Comparison of ENCODE assay signal across 18 cellular contexts in genomic region chr4:40466789-40467188, GRCh38.
"Had no signal": no experiment of that assay in that cellular context is flagged by ENCODE, and none has a peak within 500 bp of the region (broad histone marks: within the 10 kb centered on the region; RNA-seq: fewer than 3 reads in every experiment).

No MANE protein-coding gene starts in this region.

- H3K4me1 ChIP-seq: foreskin keratinocyte, uterus had no signal

- H3K27ac Mint-ChIP-seq: activated naive CD4-positive, alpha-beta T cell treated with anti-CD3 and anti-CD28 coated beads, Interleukin-2, amount 50 U/mL, for 24 hours; mesothelial cell of epicardium; natural killer cell had no signal

- H3K27me3 Mint-ChIP-seq: activated naive CD4-positive, alpha-beta T cell treated with anti-CD3 and anti-CD28 coated beads, Interleukin-2, amount 50 U/mL, for 24 hours had no signal

- H3K9me3 Mint-ChIP-seq: activated naive CD4-positive, alpha-beta T cell treated with anti-CD3 and anti-CD28 coated beads, Interleukin-2, amount 50 U/mL, for 24 hours; mesothelial cell of epicardium; natural killer cell had no signal

- H3K27me3 ChIP-seq: foreskin keratinocyte, left lung, spleen, stomach, uterus had no signal

- H3K9me3 ChIP-seq: left lung, spleen, stomach, uterus had no signal

- H3K27ac ChIP-seq: foreskin keratinocyte, left lung, spleen, stomach, uterus had no signal

- DNase-seq: activated CD4-positive, alpha-beta T cell treated with anti-CD3 and anti-CD28 coated beads for 48 hours; activated CD4-positive, CD25-positive, alpha-beta regulatory T cell; activated effector memory CD4-positive, alpha-beta T cell treated with anti-CD3 and anti-CD28 coated beads, Interleukin-2, amount 50 U/mL, for 16 hours; central memory CD4-positive, alpha-beta T cell; dermis blood vessel endothelial cell; effector memory CD4-positive, alpha-beta T cell; foreskin keratinocyte; left lung; natural killer cell; spleen; stimulated activated CD4-positive, alpha-beta T cell treated with anti-CD3 and anti-CD28 coated beads, Interleukin-4, amount 100 ng/mL, for 24 hours; stomach; trophoblast cell; uterus had no signal

- H3K4me1 Mint-ChIP-seq: mesothelial cell of epicardium, natural killer cell had no signal

- H3K4me3 Mint-ChIP-seq: activated naive CD4-positive, alpha-beta T cell treated with anti-CD3 and anti-CD28 coated beads, Interleukin-2, amount 50 U/mL, for 24 hours; mesothelial cell of epicardium; natural killer cell had no signal

- ATAC-seq: foreskin keratinocyte, left lung, natural killer cell had no signal

- H3K36me3 ChIP-seq: uterus had no signal

- H3K36me3 Mint-ChIP-seq: activated naive CD4-positive, alpha-beta T cell treated with anti-CD3 and anti-CD28 coated beads, Interleukin-2, amount 50 U/mL, for 24 hours; natural killer cell had no signal

- FAIRE-seq: astrocyte had no signal

- H3K4me3 ChIP-seq: left lung, lung, spleen, stomach, uterus had no signal
